In the genomic region with DNA sequence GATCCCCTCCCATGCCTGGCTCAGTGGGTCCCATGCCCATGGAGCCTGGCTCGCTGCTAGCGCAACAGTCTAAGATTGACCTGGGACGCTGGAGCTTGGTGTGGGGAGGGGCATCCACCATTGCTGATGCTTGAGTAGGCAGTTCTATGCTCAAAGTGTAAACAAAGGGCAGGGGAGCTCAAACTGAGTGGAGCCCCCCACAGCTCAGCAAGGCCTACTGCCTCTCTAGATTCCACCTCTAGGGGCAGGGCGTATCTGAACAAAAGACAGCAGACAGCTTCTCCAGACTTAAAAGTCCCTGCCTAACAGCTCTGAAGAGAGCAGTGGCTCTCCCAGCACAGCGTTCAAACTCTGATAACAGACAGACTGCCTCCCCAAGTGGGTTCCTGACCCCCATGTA, we compare ENCODE assay signal across 1 cellular context.
TF ChIP-seq lines count a peak whose summit lies in the region.

No MANE protein-coding gene starts in this region.

TF ChIP-seq in GM23338, 12 proteins besides CTCF, POLR2A, EP300 and RAD21:
- TF ChIP-seq EZH2phosphoT487 (IDR thresholded peaks at IDR 0.05; ENCODE audit: unreplicated experiment) (no peak), POLR2AphosphoS5 (IDR thresholded peaks at IDR 0.05; ENCODE audit: low read depth) (no peak), ZNF331 (CRISPR knock-in tag; IDR thresholded peaks at IDR 0.05; ENCODE audit: low read depth) (no peak), EZH2 (IDR thresholded peaks at IDR 0.05; ENCODE audit: low read depth, unreplicated experiment) (no peak), JUNB (IDR thresholded peaks at IDR 0.05; ENCODE audit: unreplicated experiment) (no peak), NANOG (IDR thresholded peaks at IDR 0.05; ENCODE audit: borderline replicate concordance) (no peak), STAT1 (IDR thresholded peaks at IDR 0.05; ENCODE audit: unreplicated experiment) (no peak), CREB1 (CRISPR knock-in tag; IDR thresholded peaks at IDR 0.05; ENCODE audit: low read depth) (no peak), ZNF114 (CRISPR knock-in tag; IDR thresholded peaks at IDR 0.05) (no peak)
- TF ChIP-seq, protein P1, sequence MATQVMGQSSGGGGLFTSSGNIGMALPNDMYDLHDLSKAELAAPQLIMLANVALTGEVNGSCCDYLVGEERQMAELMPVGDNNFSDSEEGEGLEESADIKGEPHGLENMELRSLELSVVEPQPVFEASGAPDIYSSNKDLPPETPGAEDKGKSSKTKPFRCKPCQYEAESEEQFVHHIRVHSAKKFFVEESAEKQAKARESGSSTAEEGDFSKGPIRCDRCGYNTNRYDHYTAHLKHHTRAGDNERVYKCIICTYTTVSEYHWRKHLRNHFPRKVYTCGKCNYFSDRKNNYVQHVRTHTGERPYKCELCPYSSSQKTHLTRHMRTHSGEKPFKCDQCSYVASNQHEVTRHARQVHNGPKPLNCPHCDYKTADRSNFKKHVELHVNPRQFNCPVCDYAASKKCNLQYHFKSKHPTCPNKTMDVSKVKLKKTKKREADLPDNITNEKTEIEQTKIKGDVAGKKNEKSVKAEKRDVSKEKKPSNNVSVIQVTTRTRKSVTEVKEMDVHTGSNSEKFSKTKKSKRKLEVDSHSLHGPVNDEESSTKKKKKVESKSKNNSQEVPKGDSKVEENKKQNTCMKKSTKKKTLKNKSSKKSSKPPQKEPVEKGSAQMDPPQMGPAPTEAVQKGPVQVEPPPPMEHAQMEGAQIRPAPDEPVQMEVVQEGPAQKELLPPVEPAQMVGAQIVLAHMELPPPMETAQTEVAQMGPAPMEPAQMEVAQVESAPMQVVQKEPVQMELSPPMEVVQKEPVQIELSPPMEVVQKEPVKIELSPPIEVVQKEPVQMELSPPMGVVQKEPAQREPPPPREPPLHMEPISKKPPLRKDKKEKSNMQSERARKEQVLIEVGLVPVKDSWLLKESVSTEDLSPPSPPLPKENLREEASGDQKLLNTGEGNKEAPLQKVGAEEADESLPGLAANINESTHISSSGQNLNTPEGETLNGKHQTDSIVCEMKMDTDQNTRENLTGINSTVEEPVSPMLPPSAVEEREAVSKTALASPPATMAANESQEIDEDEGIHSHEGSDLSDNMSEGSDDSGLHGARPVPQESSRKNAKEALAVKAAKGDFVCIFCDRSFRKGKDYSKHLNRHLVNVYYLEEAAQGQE (IDR thresholded peaks at IDR 0.05; ENCODE audit: unreplicated experiment) = no peak
- TF ChIP-seq, protein P2, sequence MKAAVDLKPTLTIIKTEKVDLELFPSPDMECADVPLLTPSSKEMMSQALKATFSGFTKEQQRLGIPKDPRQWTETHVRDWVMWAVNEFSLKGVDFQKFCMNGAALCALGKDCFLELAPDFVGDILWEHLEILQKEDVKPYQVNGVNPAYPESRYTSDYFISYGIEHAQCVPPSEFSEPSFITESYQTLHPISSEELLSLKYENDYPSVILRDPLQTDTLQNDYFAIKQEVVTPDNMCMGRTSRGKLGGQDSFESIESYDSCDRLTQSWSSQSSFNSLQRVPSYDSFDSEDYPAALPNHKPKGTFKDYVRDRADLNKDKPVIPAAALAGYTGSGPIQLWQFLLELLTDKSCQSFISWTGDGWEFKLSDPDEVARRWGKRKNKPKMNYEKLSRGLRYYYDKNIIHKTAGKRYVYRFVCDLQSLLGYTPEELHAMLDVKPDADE (IDR thresholded peaks at IDR 0.05) = no peak
- TF ChIP-seq, protein P3, sequence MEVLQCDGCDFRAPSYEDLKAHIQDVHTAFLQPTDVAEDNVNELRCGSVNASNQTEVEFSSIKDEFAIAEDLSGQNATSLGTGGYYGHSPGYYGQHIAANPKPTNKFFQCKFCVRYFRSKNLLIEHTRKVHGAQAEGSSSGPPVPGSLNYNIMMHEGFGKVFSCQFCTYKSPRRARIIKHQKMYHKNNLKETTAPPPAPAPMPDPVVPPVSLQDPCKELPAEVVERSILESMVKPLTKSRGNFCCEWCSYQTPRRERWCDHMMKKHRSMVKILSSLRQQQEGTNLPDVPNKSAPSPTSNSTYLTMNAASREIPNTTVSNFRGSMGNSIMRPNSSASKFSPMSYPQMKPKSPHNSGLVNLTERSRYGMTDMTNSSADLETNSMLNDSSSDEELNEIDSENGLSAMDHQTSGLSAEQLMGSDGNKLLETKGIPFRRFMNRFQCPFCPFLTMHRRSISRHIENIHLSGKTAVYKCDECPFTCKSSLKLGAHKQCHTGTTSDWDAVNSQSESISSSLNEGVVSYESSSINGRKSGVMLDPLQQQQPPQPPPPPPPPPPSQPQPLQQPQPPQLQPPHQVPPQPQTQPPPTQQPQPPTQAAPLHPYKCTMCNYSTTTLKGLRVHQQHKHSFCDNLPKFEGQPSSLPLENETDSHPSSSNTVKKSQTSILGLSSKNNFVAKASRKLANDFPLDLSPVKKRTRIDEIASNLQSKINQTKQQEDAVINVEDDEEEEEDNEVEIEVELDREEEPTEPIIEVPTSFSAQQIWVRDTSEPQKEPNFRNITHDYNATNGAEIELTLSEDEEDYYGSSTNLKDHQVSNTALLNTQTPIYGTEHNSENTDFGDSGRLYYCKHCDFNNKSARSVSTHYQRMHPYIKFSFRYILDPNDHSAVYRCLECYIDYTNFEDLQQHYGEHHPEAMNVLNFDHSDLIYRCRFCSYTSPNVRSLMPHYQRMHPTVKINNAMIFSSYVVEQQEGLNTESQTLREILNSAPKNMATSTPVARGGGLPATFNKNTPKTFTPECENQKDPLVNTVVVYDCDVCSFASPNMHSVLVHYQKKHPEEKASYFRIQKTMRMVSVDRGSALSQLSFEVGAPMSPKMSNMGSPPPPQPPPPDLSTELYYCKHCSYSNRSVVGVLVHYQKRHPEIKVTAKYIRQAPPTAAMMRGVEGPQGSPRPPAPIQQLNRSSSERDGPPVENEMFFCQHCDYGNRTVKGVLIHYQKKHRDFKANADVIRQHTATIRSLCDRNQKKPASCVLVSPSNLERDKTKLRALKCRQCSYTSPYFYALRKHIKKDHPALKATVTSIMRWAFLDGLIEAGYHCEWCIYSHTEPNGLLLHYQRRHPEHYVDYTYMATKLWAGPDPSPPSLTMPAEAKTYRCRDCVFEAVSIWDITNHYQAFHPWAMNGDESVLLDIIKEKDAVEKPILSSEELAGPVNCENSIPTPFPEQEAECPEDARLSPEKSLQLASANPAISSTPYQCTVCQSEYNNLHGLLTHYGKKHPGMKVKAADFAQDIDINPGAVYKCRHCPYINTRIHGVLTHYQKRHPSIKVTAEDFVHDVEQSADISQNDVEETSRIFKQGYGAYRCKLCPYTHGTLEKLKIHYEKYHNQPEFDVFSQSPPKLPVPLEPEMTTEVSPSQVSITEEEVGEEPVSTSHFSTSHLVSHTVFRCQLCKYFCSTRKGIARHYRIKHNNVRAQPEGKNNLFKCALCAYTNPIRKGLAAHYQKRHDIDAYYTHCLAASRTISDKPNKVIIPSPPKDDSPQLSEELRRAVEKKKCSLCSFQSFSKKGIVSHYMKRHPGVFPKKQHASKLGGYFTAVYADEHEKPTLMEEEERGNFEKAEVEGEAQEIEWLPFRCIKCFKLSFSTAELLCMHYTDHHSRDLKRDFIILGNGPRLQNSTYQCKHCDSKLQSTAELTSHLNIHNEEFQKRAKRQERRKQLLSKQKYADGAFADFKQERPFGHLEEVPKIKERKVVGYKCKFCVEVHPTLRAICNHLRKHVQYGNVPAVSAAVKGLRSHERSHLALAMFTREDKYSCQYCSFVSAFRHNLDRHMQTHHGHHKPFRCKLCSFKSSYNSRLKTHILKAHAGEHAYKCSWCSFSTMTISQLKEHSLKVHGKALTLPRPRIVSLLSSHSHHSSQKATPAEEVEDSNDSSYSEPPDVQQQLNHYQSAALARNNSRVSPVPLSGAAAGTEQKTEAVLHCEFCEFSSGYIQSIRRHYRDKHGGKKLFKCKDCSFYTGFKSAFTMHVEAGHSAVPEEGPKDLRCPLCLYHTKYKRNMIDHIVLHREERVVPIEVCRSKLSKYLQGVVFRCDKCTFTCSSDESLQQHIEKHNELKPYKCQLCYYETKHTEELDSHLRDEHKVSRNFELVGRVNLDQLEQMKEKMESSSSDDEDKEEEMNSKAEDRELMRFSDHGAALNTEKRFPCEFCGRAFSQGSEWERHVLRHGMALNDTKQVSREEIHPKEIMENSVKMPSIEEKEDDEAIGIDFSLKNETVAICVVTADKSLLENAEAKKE (CRISPR knock-in tag; IDR thresholded peaks at IDR 0.05) = no peak
